ENCODE assay signal across 22 cellular contexts in the genomic region with DNA sequence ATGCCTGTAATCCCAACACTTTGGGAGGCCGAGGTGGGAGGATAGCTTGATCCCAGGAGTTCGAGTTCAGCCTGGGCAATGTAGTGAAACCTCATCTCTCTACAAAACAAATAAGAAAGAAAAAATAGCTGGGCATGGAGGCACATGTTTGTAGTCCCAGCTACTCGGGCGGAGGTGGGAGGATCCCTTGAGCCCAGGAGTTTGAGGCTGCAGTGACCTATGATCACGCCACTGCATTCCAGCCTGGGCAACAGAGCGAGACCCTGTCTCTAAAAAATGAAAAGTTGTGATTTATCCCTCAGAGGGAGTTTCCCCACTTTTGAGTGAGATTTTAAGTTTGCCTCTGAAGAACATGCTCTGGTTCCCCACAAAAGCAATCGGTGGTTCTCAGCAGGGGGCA. TPM values are rescaled to one million over a fixed set of nuclear protein-coding genes. Genes with fewer than 3 reads are reported as not detected.
A peak's percentile ranks its signal among the peaks of the same experiment; 100 is the strongest.
DNase-seq lines count a peak whose midpoint lies in the region; ATAC-seq and TF ChIP-seq lines count a peak whose summit lies in the region.
"Had no signal": no experiment of that assay in that cellular context is flagged by ENCODE, and none has a peak within 500 bp of the region (broad histone marks: within the 10 kb centered on the region; RNA-seq: fewer than 3 reads in every experiment).

No MANE protein-coding gene starts in this region.

- H3K27me3 Mint-ChIP-seq in endodermal cell (ENCODE audit: insufficient read depth), result peaks cover 24% of the 10 kb centered on the region
- H3K27me3 Mint-ChIP-seq in activated T-helper 1 cell treated with anti-CD3 and anti-CD28 coated beads, Interleukin-12 subunit alpha, Interleukin-12 subunit beta, Interleukin-2, Interleukin-4 antibody, amounts not matched to agents 30 ng/mL and 10 ng/mL and 1 ng/mL, durations not matched to agents 14 hours and 24 hours and 36 hours (ENCODE audit: insufficient read depth), result peaks cover 22% of the 10 kb centered on the region
- peaks cover 33% of the 10 kb centered on the region for H3K27me3 Mint-ChIP-seq in activated T-helper 2 cell treated with anti-CD3 and anti-CD28 coated beads, Interferon-gamma antibody, Interleukin-2, Interleukin-4, amounts not matched to agents 10 μg/mL and 5 μg/mL and 100 μg/mL, durations not matched to agents 14 hours and 24 hours and 36 hours (ENCODE audit: low read depth)
- peaks cover 66% of the 10 kb centered on the region for H3K27me3 Mint-ChIP-seq in stimulated activated memory B cell treated with anti-CD40 and anti-IgM and Interleukin-4, amounts not matched to agents 10 μg/mL and 1 μg/mL and 100 μg/mL, for 72 hours

- no peaks in the 10 kb centered on the region for H3K36me3 ChIP-seq in BLaER1 treated with 17β-estradiol and CSF1 and Interleukin-3, amounts not matched to agents 10 nM and 100 nM
- H3K36me3 ChIP-seq in OCI-LY7 (ENCODE audit: insufficient read depth, low read length), result no peaks in the 10 kb centered on the region
- no peaks in the 10 kb centered on the region for H3K36me3 ChIP-seq in endodermal cell (ENCODE audit: control insufficient read depth, insufficient read depth, low read length)
- H3K36me3 ChIP-seq in neuron (ENCODE audit: insufficient read depth, low read length), result no peaks in the 10 kb centered on the region

- H3K4me3 Mint-ChIP-seq in endodermal cell, result no peak overlapping the region
- H3K4me3 Mint-ChIP-seq in activated T-helper 1 cell treated with anti-CD3 and anti-CD28 coated beads, Interleukin-12 subunit alpha, Interleukin-12 subunit beta, Interleukin-2, Interleukin-4 antibody, amounts not matched to agents 30 ng/mL and 10 ng/mL and 1 ng/mL, durations not matched to agents 14 hours and 24 hours and 36 hours, result no peak overlapping the region
- no peak overlapping the region for H3K4me3 Mint-ChIP-seq in activated T-helper 2 cell treated with anti-CD3 and anti-CD28 coated beads, Interferon-gamma antibody, Interleukin-2, Interleukin-4, amounts not matched to agents 10 μg/mL and 5 μg/mL and 100 μg/mL, durations not matched to agents 14 hours and 24 hours and 36 hours (ENCODE audit: low read depth)
- H3K4me3 Mint-ChIP-seq in stimulated activated memory B cell treated with anti-CD40 and anti-IgM and Interleukin-4, amounts not matched to agents 10 μg/mL and 1 μg/mL and 100 μg/mL, for 72 hours, result no peak overlapping the region

- ATAC-seq in stimulated activated memory B cell treated with anti-CD40 and anti-IgM and Interleukin-4, amounts not matched to agents 10 μg/mL and 1 μg/mL and 100 μg/mL, for 72 hours, result no peak
- ATAC-seq: HCT116, K562 had no signal

- no peaks in the 10 kb centered on the region for H3K9me2 ChIP-seq in OCI-LY7 (ENCODE audit: insufficient read depth, low read length)

- peaks cover 0 to 3% (median 0%) of the 10 kb centered on the region in 11 experiments; a peak in 1 of 22 replicates for H4K20me1 ChIP-seq in BLaER1 treated with 17β-estradiol and CSF1 and Interleukin-3, amounts not matched to agents 10 nM and 100 nM
- no peaks in the 10 kb centered on the region for H4K20me1 ChIP-seq in OCI-LY7 (ENCODE audit: insufficient read depth, low read length)

- H3K4me2 ChIP-seq in BLaER1 treated with 17β-estradiol and CSF1 and Interleukin-3, amounts not matched to agents 10 nM and 100 nM, result peak overlapping the region in 8 of 11 experiments; percentile 7 to 62 (median 48); a peak in 12 of 22 replicates
- peak overlapping the region; percentile 64 for H3K4me2 ChIP-seq in OCI-LY7 (ENCODE audit: low read length)

- no peaks in the 10 kb centered on the region for H3K9me3 ChIP-seq in BLaER1 treated with 17β-estradiol and CSF1 and Interleukin-3, amounts not matched to agents 10 nM and 100 nM (replicated peaks in 1 of 11)
- no peaks in the 10 kb centered on the region for H3K9me3 ChIP-seq in OCI-LY7 (ENCODE audit: low read length)
- no peaks in the 10 kb centered on the region for H3K9me3 ChIP-seq in endodermal cell (ENCODE audit: control insufficient read depth, low read length)
- H3K9me3 ChIP-seq in neuron (ENCODE audit: low read length), result no peaks in the 10 kb centered on the region

- H3K27ac Mint-ChIP-seq in endodermal cell, result no peak overlapping the region
- H3K27ac Mint-ChIP-seq in activated T-helper 1 cell treated with anti-CD3 and anti-CD28 coated beads, Interleukin-12 subunit alpha, Interleukin-12 subunit beta, Interleukin-2, Interleukin-4 antibody, amounts not matched to agents 30 ng/mL and 10 ng/mL and 1 ng/mL, durations not matched to agents 14 hours and 24 hours and 36 hours, result no peak overlapping the region
- H3K27ac Mint-ChIP-seq in activated T-helper 2 cell treated with anti-CD3 and anti-CD28 coated beads, Interferon-gamma antibody, Interleukin-2, Interleukin-4, amounts not matched to agents 10 μg/mL and 5 μg/mL and 100 μg/mL, durations not matched to agents 14 hours and 24 hours and 36 hours, result no peak overlapping the region
- no peak overlapping the region for H3K27ac Mint-ChIP-seq in stimulated activated memory B cell treated with anti-CD40 and anti-IgM and Interleukin-4, amounts not matched to agents 10 μg/mL and 1 μg/mL and 100 μg/mL, for 72 hours

- no peak overlapping the region for H3K9ac ChIP-seq in BLaER1 treated with 17β-estradiol and CSF1 and Interleukin-3, amounts not matched to agents 10 nM and 100 nM
- H3K9ac ChIP-seq in endodermal cell (ENCODE audit: extremely low read depth, low read length, poor library complexity, severe bottlenecking), result no peak overlapping the region
- H3K9ac ChIP-seq: GM23248 had no signal

- H3K79me2 ChIP-seq in OCI-LY7 (ENCODE audit: insufficient read depth, low read depth, low read length), result no peaks in the 10 kb centered on the region

- CTCF ChIA-PET in OCI-LY7 (lab: Charles Lee; ENCODE audit: unreplicated experiment), result no interaction called here

- DNase-seq in OCI-LY7 (ENCODE audit: low spot score) (no peak), endodermal cell (no peak), NK-92 (lab: John Stamatoyannopoulos, UW; ENCODE audit: unreplicated experiment) (no peak)
- no peak for DNase-seq in activated T-helper 1 cell treated with anti-CD3 and anti-CD28 coated beads, Interleukin-12 subunit alpha, Interleukin-12 subunit beta, Interleukin-2, Interleukin-4 antibody, amounts not matched to agents 30 ng/mL and 10 ng/mL and 1 ng/mL, durations not matched to agents 14 hours and 24 hours and 36 hours (ENCODE audit: low spot score)
- no peak for DNase-seq in activated T-helper 2 cell treated with anti-CD3 and anti-CD28 coated beads, Interferon-gamma antibody, Interleukin-2, Interleukin-4, amounts not matched to agents 10 μg/mL and 5 μg/mL and 100 μg/mL, durations not matched to agents 14 hours and 24 hours and 36 hours (ENCODE audit: low spot score)
- DNase-seq: DMS 273 treated with DMSO at 0.1 percent for 48 hours; GF-D8; GM23248; NCI-H1092 treated with DMSO at 0.1 percent for 48 hours; NCI-H2107; NCI-H226; NCI-H526 treated with DMSO at 0.1 percent for 48 hours; NK-92 treated with Interleukin-12 subunit alpha and Interleukin-12 subunit beta, amount 100 ng/mL, for 24 hours; RPMI8226 had no signal

- H3K4me1 ChIP-seq in BLaER1 treated with 17β-estradiol and CSF1 and Interleukin-3, amounts not matched to agents 10 nM and 100 nM, result peaks cover 0 to 37% (median 17%) of the 10 kb centered on the region in 10 experiments; a peak in 12 of 20 replicates
- peaks cover 92% of the 10 kb centered on the region for H3K4me1 ChIP-seq in OCI-LY7 (ENCODE audit: insufficient read depth, low read length, poor library complexity, severe bottlenecking)
- no peaks in the 10 kb centered on the region for H3K4me1 ChIP-seq in endodermal cell (ENCODE audit: control insufficient read depth, insufficient read depth, low read length)
- peaks cover 78% of the 10 kb centered on the region for H3K4me1 ChIP-seq in neuron (ENCODE audit: insufficient read depth, low read length)

- H2AFZ ChIP-seq in OCI-LY7 (ENCODE audit: low read length), result peak overlapping the region; percentile 71; the same call in 1 of the 2 replicates
- H2AFZ ChIP-seq in neuron (ENCODE audit: low read depth, low read length), result no peak overlapping the region
- H2AFZ ChIP-seq: GM23248 had no signal

- POLR2A ChIA-PET in OCI-LY7 (lab: Charles Lee), result interaction anchor here (1.3 kb wide), 1 partner anchor 39 kb away, joined by 6 read pairs; no protein-coding TSS in a partner anchor

- no TSS peak for BruUV-seq in OCI-LY7 (replicated peaks; lab: Mats Ljungman, UMichigan)

- no peaks in the 10 kb centered on the region for H3K36me3 Mint-ChIP-seq in endodermal cell (ENCODE audit: low read depth)
- H3K36me3 Mint-ChIP-seq in activated T-helper 1 cell treated with anti-CD3 and anti-CD28 coated beads, Interleukin-12 subunit alpha, Interleukin-12 subunit beta, Interleukin-2, Interleukin-4 antibody, amounts not matched to agents 30 ng/mL and 10 ng/mL and 1 ng/mL, durations not matched to agents 14 hours and 24 hours and 36 hours (ENCODE audit: low read depth), result no peaks in the 10 kb centered on the region
- no peaks in the 10 kb centered on the region for H3K36me3 Mint-ChIP-seq in activated T-helper 2 cell treated with anti-CD3 and anti-CD28 coated beads, Interferon-gamma antibody, Interleukin-2, Interleukin-4, amounts not matched to agents 10 μg/mL and 5 μg/mL and 100 μg/mL, durations not matched to agents 14 hours and 24 hours and 36 hours (ENCODE audit: low read depth)
- H3K36me3 Mint-ChIP-seq in stimulated activated memory B cell treated with anti-CD40 and anti-IgM and Interleukin-4, amounts not matched to agents 10 μg/mL and 1 μg/mL and 100 μg/mL, for 72 hours, result no peaks in the 10 kb centered on the region

- no peak overlapping the region for H3K27ac ChIP-seq in BLaER1 treated with 17β-estradiol and CSF1 and Interleukin-3, amounts not matched to agents 10 nM and 100 nM
- H3K27ac ChIP-seq in OCI-LY7 (ENCODE audit: low read depth, low read length, poor library complexity, severe bottlenecking) (peak overlapping the region; percentile 87), endodermal cell (ENCODE audit: low read depth, low read length) (peak overlapping the region; percentile 98)
- H3K27ac ChIP-seq: C4-2B, GM23248 had no signal

- WGBS in endodermal cell (ENCODE audit: insufficient coverage in 1 of 2, insufficient read length in 1 of 2), 2 experiments, result 90 to 92% methylated on average over 7 of the region's 7 CpGs

- no peak for TF ChIP-seq CTCF in OCI-LY7 (conservative IDR thresholded peaks at IDR 0.05; ENCODE audit: low read length)
- no peak for TF ChIP-seq CTCF in endodermal cell (conservative IDR thresholded peaks at IDR 0.05)

- no peak overlapping the region for H3K4me3 ChIP-seq in BLaER1 treated with 17β-estradiol and CSF1 and Interleukin-3, amounts not matched to agents 10 nM and 100 nM
- peak overlapping the region; percentile 18 for H3K4me3 ChIP-seq in OCI-LY7 (ENCODE audit: low read depth, low read length, poor library complexity, severe bottlenecking)
- H3K4me3 ChIP-seq in endodermal cell (ENCODE audit: low read length), result no peak overlapping the region
- H3K4me3 ChIP-seq in neuron (ENCODE audit: low read length), result peak overlapping the region; percentile 26
- H3K4me3 ChIP-seq: GM23248, K562 had no signal

- H3K27me3 ChIP-seq in BLaER1 treated with 17β-estradiol and CSF1 and Interleukin-3, amounts not matched to agents 10 nM and 100 nM, result no peaks in the 10 kb centered on the region; a peak in 1 of 22 replicates
- H3K27me3 ChIP-seq in endodermal cell (ENCODE audit: control insufficient read depth, insufficient read depth, low read length, poor library complexity, severe bottlenecking), result no peaks in the 10 kb centered on the region
- no peaks in the 10 kb centered on the region for H3K27me3 ChIP-seq in neuron (ENCODE audit: insufficient read depth, low read length)

- H3K9me3 Mint-ChIP-seq in endodermal cell, result no peaks in the 10 kb centered on the region
- H3K9me3 Mint-ChIP-seq in activated T-helper 1 cell treated with anti-CD3 and anti-CD28 coated beads, Interleukin-12 subunit alpha, Interleukin-12 subunit beta, Interleukin-2, Interleukin-4 antibody, amounts not matched to agents 30 ng/mL and 10 ng/mL and 1 ng/mL, durations not matched to agents 14 hours and 24 hours and 36 hours, result no peaks in the 10 kb centered on the region
- H3K9me3 Mint-ChIP-seq in activated T-helper 2 cell treated with anti-CD3 and anti-CD28 coated beads, Interferon-gamma antibody, Interleukin-2, Interleukin-4, amounts not matched to agents 10 μg/mL and 5 μg/mL and 100 μg/mL, durations not matched to agents 14 hours and 24 hours and 36 hours, result no peaks in the 10 kb centered on the region
- H3K9me3 Mint-ChIP-seq in stimulated activated memory B cell treated with anti-CD40 and anti-IgM and Interleukin-4, amounts not matched to agents 10 μg/mL and 1 μg/mL and 100 μg/mL, for 72 hours, result no peaks in the 10 kb centered on the region

- intact Hi-C loops in OCI-LY7 (cut with micrococcal nuclease; ENCODE audit: unreplicated experiment), result loop anchor here (2.0 kb wide), 1 partner anchor 33 kb away; no protein-coding TSS in a partner anchor
- intact Hi-C loops in activated T-helper 1 cell treated with anti-CD3 and anti-CD28 coated beads, Interleukin-12 subunit alpha, Interleukin-12 subunit beta, Interleukin-2, Interleukin-4 antibody, amounts not matched to agents 30 ng/mL and 10 ng/mL and 1 ng/mL, durations not matched to agents 14 hours and 24 hours and 36 hours (cut with micrococcal nuclease), result no loop called here
- intact Hi-C loops in activated T-helper 2 cell treated with anti-CD3 and anti-CD28 coated beads, Interferon-gamma antibody, Interleukin-2, Interleukin-4, amounts not matched to agents 10 μg/mL and 5 μg/mL and 100 μg/mL, durations not matched to agents 14 hours and 24 hours and 36 hours (cut with micrococcal nuclease), result no loop called here

- H3K4me1 Mint-ChIP-seq in endodermal cell, result peaks cover 10% of the 10 kb centered on the region
- no peaks in the 10 kb centered on the region for H3K4me1 Mint-ChIP-seq in activated T-helper 1 cell treated with anti-CD3 and anti-CD28 coated beads, Interleukin-12 subunit alpha, Interleukin-12 subunit beta, Interleukin-2, Interleukin-4 antibody, amounts not matched to agents 30 ng/mL and 10 ng/mL and 1 ng/mL, durations not matched to agents 14 hours and 24 hours and 36 hours (ENCODE audit: low read depth)
- no peaks in the 10 kb centered on the region for H3K4me1 Mint-ChIP-seq in activated T-helper 2 cell treated with anti-CD3 and anti-CD28 coated beads, Interferon-gamma antibody, Interleukin-2, Interleukin-4, amounts not matched to agents 10 μg/mL and 5 μg/mL and 100 μg/mL, durations not matched to agents 14 hours and 24 hours and 36 hours (ENCODE audit: low read depth)
- H3K4me1 Mint-ChIP-seq in stimulated activated memory B cell treated with anti-CD40 and anti-IgM and Interleukin-4, amounts not matched to agents 10 μg/mL and 1 μg/mL and 100 μg/mL, for 72 hours, result no peaks in the 10 kb centered on the region

RNA-seq across cellular contexts. Expression of gene BMP7, which starts 17.4 kb away (rescaled TPM):
- 72.2 and 94.2 TPM in 2 replicates for total RNA-seq in OCI-LY7 (2014; rRNA removed; shearing (Covaris generic))
- total RNA-seq in OCI-LY7 (2022) (2.2 and 3.7 TPM in 2 replicates), endodermal cell (10 to 100 TPM; 45.6 to 49.6 TPM)
- polyA plus RNA-seq in endodermal cell (2013, experiment 1 of 2), result 50.6 TPM
- polyA plus RNA-seq in endodermal cell (2013, experiment 2 of 2), result 45.7 TPM
- 0.12 and 0.21 TPM in 2 replicates for total RNA-seq in activated T-helper 1 cell treated with anti-CD3 and anti-CD28 coated beads, Interleukin-12 subunit alpha, Interleukin-12 subunit beta, Interleukin-2, Interleukin-4 antibody, amounts not matched to agents 30 ng/mL and 10 ng/mL and 1 ng/mL, durations not matched to agents 14 hours and 24 hours and 36 hours
- not detected in 2 replicates for total RNA-seq in activated T-helper 2 cell treated with anti-CD3 and anti-CD28 coated beads, Interferon-gamma antibody, Interleukin-2, Interleukin-4, amounts not matched to agents 10 μg/mL and 5 μg/mL and 100 μg/mL, durations not matched to agents 14 hours and 24 hours and 36 hours
- total RNA-seq: GM23248 had no signal
- polyA plus RNA-seq: GM23248, K562 had no signal

RNA-seq across cellular contexts. Expression of gene SPO11, which starts 45.7 kb away (rescaled TPM):
- not detected in 2 replicates for total RNA-seq in OCI-LY7 (2014; rRNA removed; shearing (Covaris generic))
- total RNA-seq in OCI-LY7 (2022) (not detected in 2 replicates), endodermal cell (not detected)
- polyA plus RNA-seq in endodermal cell (2013, experiment 1 of 2), result not detected
- not detected for polyA plus RNA-seq in endodermal cell (2013, experiment 2 of 2)
- not detected in 2 replicates for total RNA-seq in activated T-helper 1 cell treated with anti-CD3 and anti-CD28 coated beads, Interleukin-12 subunit alpha, Interleukin-12 subunit beta, Interleukin-2, Interleukin-4 antibody, amounts not matched to agents 30 ng/mL and 10 ng/mL and 1 ng/mL, durations not matched to agents 14 hours and 24 hours and 36 hours
- not detected in 2 replicates for total RNA-seq in activated T-helper 2 cell treated with anti-CD3 and anti-CD28 coated beads, Interferon-gamma antibody, Interleukin-2, Interleukin-4, amounts not matched to agents 10 μg/mL and 5 μg/mL and 100 μg/mL, durations not matched to agents 14 hours and 24 hours and 36 hours
- total RNA-seq: Daoy, GM23248, K562, M059J had no signal
- polyA plus RNA-seq: GM23248, K562 had no signal

Comparison
In these comparisons a context has a peak if more than half of its experiments do, and no peak if none do; other contexts are left out.
1. H3K27ac ChIP-seq: peak in OCI-LY7 (single experiment) and endodermal cell (single experiment); none in BLaER1 treated with 17β-estradiol and CSF1 and Interleukin-3, amounts not matched to agents 10 nM and 100 nM (0 of 11).
2. H3K4me3 ChIP-seq: peak in OCI-LY7 (single experiment) and neuron (single experiment); none in BLaER1 treated with 17β-estradiol and CSF1 and Interleukin-3, amounts not matched to agents 10 nM and 100 nM (0 of 10) and endodermal cell (single experiment).